In the genomic region with DNA sequence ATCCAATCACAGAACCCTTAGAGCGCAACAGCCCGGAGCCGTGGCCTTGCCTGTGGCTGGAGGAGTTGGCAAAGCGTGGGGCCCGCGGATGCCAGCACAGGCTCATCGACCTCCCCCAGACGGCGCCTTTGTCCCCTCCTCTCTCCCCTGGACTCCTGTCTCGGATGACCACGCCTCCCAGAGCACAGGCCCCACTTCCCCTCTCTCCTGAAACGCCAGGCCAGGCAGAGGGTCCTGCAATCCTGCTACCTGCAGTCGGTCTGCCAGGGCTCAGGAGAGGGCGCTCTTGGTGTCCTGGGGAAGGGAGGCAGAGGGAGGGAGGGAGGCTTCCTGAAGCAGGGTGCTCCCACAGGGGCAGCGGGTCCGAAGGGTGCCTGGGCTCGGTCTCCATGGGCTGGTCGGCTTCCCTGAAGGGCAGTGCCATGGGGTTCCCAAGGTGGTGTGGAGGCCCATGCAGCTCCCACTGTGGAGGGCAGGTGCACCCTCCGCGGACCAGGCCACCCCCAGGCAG, we compare ENCODE assay signal across 1 cellular context.
TF ChIP-seq lines count a peak whose summit lies in the region.

No MANE protein-coding gene starts in this region.

TF ChIP-seq in HepG2, 621 proteins besides CTCF, POLR2A, EP300 and RAD21:
- TF ChIP-seq GABPA (IDR thresholded peaks at IDR 0.05; ENCODE audit: low read depth, low read length) (no peak), GABPA (CRISPR knock-in tag; IDR thresholded peaks at IDR 0.05; ENCODE audit: low read depth) (0 out of 2 replicates have a peak, but pooled peaks have one; percentile 8), ZNF263 (CRISPR knock-in tag; IDR thresholded peaks at IDR 0.05) (peak; percentile 78; the same call in 1 of the 2 replicates), ZNF850 (CRISPR knock-in tag; conservative IDR thresholded peaks at IDR 0.05) (no peak)
